In the genomic region with DNA sequence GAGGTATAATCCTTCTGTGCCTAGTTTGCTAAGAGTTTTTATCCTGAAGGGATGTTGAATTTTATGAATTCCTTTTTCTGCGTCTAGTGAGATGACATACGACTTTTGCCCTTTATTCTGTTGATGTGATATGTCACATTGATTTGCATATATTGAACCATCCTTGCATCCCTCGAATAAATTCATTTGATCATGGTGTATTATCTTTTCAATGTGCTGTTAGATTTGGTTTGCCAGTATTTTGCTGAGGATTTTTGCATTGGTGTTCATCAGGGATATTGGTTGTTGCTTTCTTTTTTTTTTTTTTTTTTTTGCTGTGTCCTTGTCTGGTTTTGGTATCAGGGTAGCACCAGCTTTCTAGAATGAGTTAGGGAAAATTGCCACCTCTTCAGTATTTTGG, we compare ENCODE assay signal across 20 cellular contexts.
"Had no signal": no experiment of that assay in that cellular context is flagged by ENCODE, and none has a peak within 500 bp of the region (broad histone marks: within the 10 kb centered on the region; RNA-seq: fewer than 3 reads in every experiment).

No MANE protein-coding gene starts in this region.

- H3K4me3 ChIP-seq: ascending aorta, breast epithelium, pancreas, right lobe of liver, transverse colon, vagina had no signal

- H3K27me3 Mint-ChIP-seq: naive B cell; stimulated activated naive CD8-positive, alpha-beta T cell treated with anti-CD3 and anti-CD28 coated beads, Interleukin-15, Interleukin-2, amounts not matched to agents 100 ng/mL and 50 ng/mL, for 24 hours had no signal

- H3K27ac Mint-ChIP-seq: activated T-helper 1 cell treated with anti-CD3 and anti-CD28 coated beads, Interleukin-12 subunit alpha, Interleukin-12 subunit beta, Interleukin-2, Interleukin-4 antibody, amounts not matched to agents 30 ng/mL and 10 ng/mL and 1 ng/mL, durations not matched to agents 14 hours and 24 hours and 36 hours; stimulated activated naive CD8-positive, alpha-beta T cell treated with anti-CD3 and anti-CD28 coated beads, Interleukin-15, Interleukin-2, amounts not matched to agents 100 ng/mL and 50 ng/mL, for 24 hours had no signal

- H3K27me3 ChIP-seq: ascending aorta, breast epithelium, neutrophil, pancreas, right lobe of liver, transverse colon, vagina had no signal

- DNase-seq: activated CD4-positive, alpha-beta T cell treated with anti-CD3 and anti-CD28 coated beads, Interleukin-2, amount 50 U/mL, for 1 hour; activated CD4-positive, CD25-positive, alpha-beta regulatory T cell; activated naive CD4-positive, alpha-beta T cell; effector CD4-positive, alpha-beta T cell; immature natural killer cell; left ventricle myocardium superior; naive B cell; pancreas; right lobe of liver; small intestine; stimulated activated CD4-positive, alpha-beta T cell treated with anti-CD3 and anti-CD28 coated beads, Interleukin-15, amount 100 ng/mL, for 24 hours; stimulated activated CD4-positive, alpha-beta T cell treated with anti-CD3 and anti-CD28 coated beads, Interleukin-2, amount 100 ng/mL, for 48 hours; transverse colon had no signal

- ATAC-seq: esophagus mucosa, left ventricle myocardium superior, pancreas, right lobe of liver had no signal

- H3K9me3 ChIP-seq: neutrophil, pancreas had no signal

- H3K4me1 ChIP-seq: ascending aorta, breast epithelium, pancreas, right lobe of liver, vagina had no signal

- H3K4me3 Mint-ChIP-seq: activated T-helper 1 cell treated with anti-CD3 and anti-CD28 coated beads, Interleukin-12 subunit alpha, Interleukin-12 subunit beta, Interleukin-2, Interleukin-4 antibody, amounts not matched to agents 30 ng/mL and 10 ng/mL and 1 ng/mL, durations not matched to agents 14 hours and 24 hours and 36 hours; immature natural killer cell had no signal

- FAIRE-seq: pancreas, small intestine had no signal

- H3K27ac ChIP-seq: ascending aorta, breast epithelium, neutrophil, pancreas, right lobe of liver, transverse colon, vagina had no signal

- H3K36me3 ChIP-seq: breast epithelium had no signal
